9 cellular contexts compared by ENCODE assay signal in genomic region chr5:912356-913091, GRCh38. TPM values are rescaled to one million over a fixed set of nuclear protein-coding genes. Genes with fewer than 3 reads are reported as not detected.
DNase-seq lines count a peak whose midpoint lies in the region; ATAC-seq and TF ChIP-seq lines count a peak whose summit lies in the region.
"Had no signal": no experiment of that assay in that cellular context is flagged by ENCODE, and none has a peak within 500 bp of the region (broad histone marks: within the 10 kb centered on the region; RNA-seq: fewer than 3 reads in every experiment).

No MANE protein-coding gene starts in this region.

- no peaks in the 10 kb centered on the region for H4K20me1 ChIP-seq in OCI-LY7 (ENCODE audit: insufficient read depth, low read length)

- intact Hi-C loops in OCI-LY7 (cut with micrococcal nuclease; ENCODE audit: unreplicated experiment): no loop called here
- intact Hi-C loops in activated T-helper 1 cell treated with anti-CD3 and anti-CD28 coated beads, Interleukin-12 subunit alpha, Interleukin-12 subunit beta, Interleukin-2, Interleukin-4 antibody, amounts not matched to agents 30 ng/mL and 10 ng/mL and 1 ng/mL, durations not matched to agents 14 hours and 24 hours and 36 hours (cut with micrococcal nuclease): loop anchor here (1.0 kb wide), 1 partner anchor 93 kb away; no protein-coding TSS in a partner anchor

- no peak overlapping the region for H3K4me3 ChIP-seq in OCI-LY7 (ENCODE audit: low read depth, low read length, poor library complexity, severe bottlenecking)

- peaks cover 88% of the 10 kb centered on the region for H3K36me3 ChIP-seq in OCI-LY7 (ENCODE audit: insufficient read depth, low read length)

- no peak overlapping the region for H3K27ac ChIP-seq in OCI-LY7 (ENCODE audit: low read depth, low read length, poor library complexity, severe bottlenecking)

- no peak for ATAC-seq in GM18519 (IDR thresholded peaks at IDR 0.05; ENCODE audit: low FRiP score, unreplicated experiment)
- no peak for ATAC-seq in HG03135 (IDR thresholded peaks at IDR 0.05; ENCODE audit: unreplicated experiment)

- no TSS peak for BruUV-seq in OCI-LY7 (replicated peaks; lab: Mats Ljungman, UMichigan)

- H3K4me1 Mint-ChIP-seq in activated T-helper 1 cell treated with anti-CD3 and anti-CD28 coated beads, Interleukin-12 subunit alpha, Interleukin-12 subunit beta, Interleukin-2, Interleukin-4 antibody, amounts not matched to agents 30 ng/mL and 10 ng/mL and 1 ng/mL, durations not matched to agents 14 hours and 24 hours and 36 hours (ENCODE audit: low read depth): peaks cover 7% of the 10 kb centered on the region
- H3K4me1 Mint-ChIP-seq: nephron had no signal

- H3K36me3 Mint-ChIP-seq in activated T-helper 1 cell treated with anti-CD3 and anti-CD28 coated beads, Interleukin-12 subunit alpha, Interleukin-12 subunit beta, Interleukin-2, Interleukin-4 antibody, amounts not matched to agents 30 ng/mL and 10 ng/mL and 1 ng/mL, durations not matched to agents 14 hours and 24 hours and 36 hours (ENCODE audit: low read depth): peaks cover 17% of the 10 kb centered on the region

- H3K4me1 ChIP-seq in OCI-LY7 (ENCODE audit: insufficient read depth, low read length, poor library complexity, severe bottlenecking): no peaks in the 10 kb centered on the region

- CTCF ChIA-PET in OCI-LY7 (lab: Charles Lee; ENCODE audit: unreplicated experiment): no interaction called here

- H3K4me3 Mint-ChIP-seq in activated T-helper 1 cell treated with anti-CD3 and anti-CD28 coated beads, Interleukin-12 subunit alpha, Interleukin-12 subunit beta, Interleukin-2, Interleukin-4 antibody, amounts not matched to agents 30 ng/mL and 10 ng/mL and 1 ng/mL, durations not matched to agents 14 hours and 24 hours and 36 hours: no peak overlapping the region
- H3K4me3 Mint-ChIP-seq: nephron had no signal

- peak; percentile 37 for TF ChIP-seq CTCF in OCI-LY7 (conservative IDR thresholded peaks at IDR 0.05; ENCODE audit: low read length)

- no peaks in the 10 kb centered on the region for H3K27me3 Mint-ChIP-seq in activated T-helper 1 cell treated with anti-CD3 and anti-CD28 coated beads, Interleukin-12 subunit alpha, Interleukin-12 subunit beta, Interleukin-2, Interleukin-4 antibody, amounts not matched to agents 30 ng/mL and 10 ng/mL and 1 ng/mL, durations not matched to agents 14 hours and 24 hours and 36 hours (ENCODE audit: insufficient read depth)

- POLR2A ChIA-PET in OCI-LY7 (lab: Charles Lee): no interaction called here

- no peak overlapping the region for H2AFZ ChIP-seq in OCI-LY7 (ENCODE audit: low read length)

- H3K9me3 Mint-ChIP-seq in activated T-helper 1 cell treated with anti-CD3 and anti-CD28 coated beads, Interleukin-12 subunit alpha, Interleukin-12 subunit beta, Interleukin-2, Interleukin-4 antibody, amounts not matched to agents 30 ng/mL and 10 ng/mL and 1 ng/mL, durations not matched to agents 14 hours and 24 hours and 36 hours: no peaks in the 10 kb centered on the region
- H3K9me3 Mint-ChIP-seq: nephron had no signal

- no peaks in the 10 kb centered on the region for H3K9me3 ChIP-seq in OCI-LY7 (ENCODE audit: low read length)

- H3K79me2 ChIP-seq in OCI-LY7 (ENCODE audit: insufficient read depth, low read depth, low read length): no peaks in the 10 kb centered on the region

- no peak overlapping the region for H3K4me2 ChIP-seq in OCI-LY7 (ENCODE audit: low read length)

- H3K9me2 ChIP-seq in OCI-LY7 (ENCODE audit: insufficient read depth, low read length): no peaks in the 10 kb centered on the region

- peak; percentile 100 for DNase-seq in Daoy (ENCODE audit: low read depth)
- peak; percentile 15 for DNase-seq in OCI-LY7 (ENCODE audit: low spot score)
- no peak for DNase-seq in activated T-helper 1 cell treated with anti-CD3 and anti-CD28 coated beads, Interleukin-12 subunit alpha, Interleukin-12 subunit beta, Interleukin-2, Interleukin-4 antibody, amounts not matched to agents 30 ng/mL and 10 ng/mL and 1 ng/mL, durations not matched to agents 14 hours and 24 hours and 36 hours (ENCODE audit: low spot score)
- DNase-seq in islet precursor cell: peak; percentile 81
- peak; percentile 21 to 32 for DNase-seq in stimulated activated CD8-positive, alpha-beta memory T cell treated with anti-CD3 and anti-CD28 coated beads, Interleukin-15, amount 100 ng/mL, for 4 hours (ENCODE audit: low read depth in 2 of 2)
- no peak for DNase-seq in DMS79 (lab: John Stamatoyannopoulos, UW)

- H3K27ac Mint-ChIP-seq in activated T-helper 1 cell treated with anti-CD3 and anti-CD28 coated beads, Interleukin-12 subunit alpha, Interleukin-12 subunit beta, Interleukin-2, Interleukin-4 antibody, amounts not matched to agents 30 ng/mL and 10 ng/mL and 1 ng/mL, durations not matched to agents 14 hours and 24 hours and 36 hours: peak overlapping the region; percentile 60
- H3K27ac Mint-ChIP-seq: nephron had no signal

RNA-seq across cellular contexts. Expression of gene TRIP13, which starts 19.8 kb away (rescaled TPM):
- total RNA-seq in Daoy (2014; rRNA removed; shearing (Covaris generic)): 83.4 and 88.9 TPM in 2 replicates
- 51.9 and 59.4 TPM in 2 replicates for total RNA-seq in OCI-LY7 (2014; rRNA removed; shearing (Covaris generic))
- 46.6 and 47.6 TPM in 2 replicates for total RNA-seq in OCI-LY7 (2022)
- total RNA-seq in activated T-helper 1 cell treated with anti-CD3 and anti-CD28 coated beads, Interleukin-12 subunit alpha, Interleukin-12 subunit beta, Interleukin-2, Interleukin-4 antibody, amounts not matched to agents 30 ng/mL and 10 ng/mL and 1 ng/mL, durations not matched to agents 14 hours and 24 hours and 36 hours: 37.2 and 38.4 TPM in 2 replicates

RNA-seq across cellular contexts. Expression of gene BRD9, which starts 19.9 kb away (rescaled TPM):
- total RNA-seq in Daoy (2014; rRNA removed; shearing (Covaris generic)): 37.4 and 42.9 TPM in 2 replicates
- 46.7 and 53.9 TPM in 2 replicates for total RNA-seq in OCI-LY7 (2014; rRNA removed; shearing (Covaris generic))
- total RNA-seq in OCI-LY7 (2022): 78.4 and 78.7 TPM in 2 replicates
- 77.8 and 81.6 TPM in 2 replicates for total RNA-seq in activated T-helper 1 cell treated with anti-CD3 and anti-CD28 coated beads, Interleukin-12 subunit alpha, Interleukin-12 subunit beta, Interleukin-2, Interleukin-4 antibody, amounts not matched to agents 30 ng/mL and 10 ng/mL and 1 ng/mL, durations not matched to agents 14 hours and 24 hours and 36 hours

Comparison
In these comparisons a context has a peak if more than half of its experiments do, and no peak if none do; other contexts are left out.
1. DNase-seq: peak in Daoy (single experiment), OCI-LY7 (single experiment), islet precursor cell (single experiment) and stimulated activated CD8-positive, alpha-beta memory T cell treated with anti-CD3 and anti-CD28 coated beads, Interleukin-15, amount 100 ng/mL, for 4 hours (2 of 2); none in activated T-helper 1 cell treated with anti-CD3 and anti-CD28 coated beads, Interleukin-12 subunit alpha, Interleukin-12 subunit beta, Interleukin-2, Interleukin-4 antibody, amounts not matched to agents 30 ng/mL and 10 ng/mL and 1 ng/mL, durations not matched to agents 14 hours and 24 hours and 36 hours (single experiment) and DMS79 (single experiment).